ENCODE assay signal across 1 cellular context in the genomic region with DNA sequence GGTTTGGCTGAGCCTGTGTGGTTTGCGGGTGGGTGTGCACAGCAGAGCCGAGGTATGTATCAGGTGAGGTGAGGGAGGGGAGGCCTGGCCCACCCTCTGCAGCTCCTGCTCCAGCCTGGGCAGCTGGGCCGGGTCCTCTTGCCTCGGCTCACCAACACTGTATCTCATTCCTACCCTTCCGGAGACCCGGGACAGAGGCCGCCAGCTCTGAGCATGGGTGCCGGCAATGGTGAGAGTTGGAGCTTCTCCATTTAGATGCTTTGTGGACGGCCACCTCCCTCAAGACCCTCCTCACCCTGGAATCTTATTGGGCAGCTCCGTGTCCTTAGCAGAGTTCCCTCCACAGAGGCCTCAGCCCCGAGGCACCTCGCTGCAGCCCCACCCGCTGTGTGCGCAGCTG.
TF ChIP-seq lines count a peak whose summit lies in the region.

No MANE protein-coding gene starts in this region.

TF ChIP-seq in H1, 55 proteins besides CTCF, POLR2A, EP300 and RAD21:
- TF ChIP-seq YY1 (IDR thresholded peaks at IDR 0.05; ENCODE audit: low read depth, low read length) (no peak), TBP (IDR thresholded peaks at IDR 0.05; ENCODE audit: low read depth, low read length) (no peak), FOSL1 (IDR thresholded peaks at IDR 0.05; ENCODE audit: insufficient read depth, low read depth, low read length) (no peak), POLR2AphosphoS5 (IDR thresholded peaks at IDR 0.05; ENCODE audit: low read depth, low read length) (no peak), RXRA (IDR thresholded peaks at IDR 0.05; ENCODE audit: insufficient read depth, low read depth, low read length) (no peak), EGR1 (IDR thresholded peaks at IDR 0.05; ENCODE audit: borderline replicate concordance, low read depth, low read length) (no peak), CREB1 (IDR thresholded peaks at IDR 0.05) (no peak), PHF8 (conservative IDR thresholded peaks at IDR 0.05; ENCODE audit: low read depth, low read length) (no peak), BACH1 (IDR thresholded peaks at IDR 0.05; ENCODE audit: low read length) (no peak), SUZ12 (IDR thresholded peaks at IDR 0.05; ENCODE audit: low read length) (no peak), SP1 (IDR thresholded peaks at IDR 0.05; ENCODE audit: low read depth, low read length) (no peak), TEAD4 (IDR thresholded peaks at IDR 0.05; ENCODE audit: low read depth, low read length) (no peak), BCL11A (IDR thresholded peaks at IDR 0.05; ENCODE audit: low read depth in 2 of 2, low read length in 2 of 2) (no peak), CBX5 (IDR thresholded peaks at IDR 0.05; ENCODE audit: low read depth, low read length) (no peak), TAF7 (optimal IDR thresholded peaks at IDR 0.05; ENCODE audit: borderline replicate concordance, low read depth, low read length) (no peak), TAF1 (IDR thresholded peaks at IDR 0.05; ENCODE audit: low read depth, low read length) (no peak), CHD1 (IDR thresholded peaks at IDR 0.05; ENCODE audit: low read depth, low read length) (no peak), RNF2 (IDR thresholded peaks at IDR 0.05; ENCODE audit: borderline replicate concordance, low read depth, low read length, missing control alignments, poor library complexity, severe bottlenecking) (no peak)
- TF ChIP-seq, protein P1, sequence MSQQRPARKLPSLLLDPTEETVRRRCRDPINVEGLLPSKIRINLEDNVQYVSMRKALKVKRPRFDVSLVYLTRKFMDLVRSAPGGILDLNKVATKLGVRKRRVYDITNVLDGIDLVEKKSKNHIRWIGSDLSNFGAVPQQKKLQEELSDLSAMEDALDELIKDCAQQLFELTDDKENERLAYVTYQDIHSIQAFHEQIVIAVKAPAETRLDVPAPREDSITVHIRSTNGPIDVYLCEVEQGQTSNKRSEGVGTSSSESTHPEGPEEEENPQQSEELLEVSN (IDR thresholded peaks at IDR 0.05), result no peak
